ENCODE assay signal across 8 cellular contexts in genomic region chr12:66188584-66189475, GRCh38. TPM values are rescaled to one million over a fixed set of nuclear protein-coding genes. Genes with fewer than 3 reads are reported as not detected.
DNase-seq lines count a peak whose midpoint lies in the region; ATAC-seq, FAIRE-seq and TF ChIP-seq lines count a peak whose summit lies in the region.

TSS of gene IRAK3 (plus strand) at chr12:66189214. CDS start at chr12:66189300, 86 bp downstream.

- in situ Hi-C loops in K562 (cut with MboI), result no loop called here

- no peak within 1 kb of the TSS for H3K27ac Mint-ChIP-seq in Caco-2 (ENCODE audit: unreplicated experiment)

- no peak within 1 kb of the TSS for H3K4me3 Mint-ChIP-seq in Caco-2 (ENCODE audit: unreplicated experiment)

- no peak for DNase-seq in AG04450 (ENCODE audit: low read depth, low spot score)
- DNase-seq in RWPE2 (ENCODE audit: low spot score), result no peak
- no peak for DNase-seq in K562 (ENCODE audit: extremely low read depth in 1 of 4, low spot score in 3 of 4)
- no peak for DNase-seq in Caco-2

- H3K9me1 ChIP-seq in K562 (ENCODE audit: control insufficient read depth, insufficient read depth, low read length), result no peaks in the 10 kb centered on the region

- H3K79me2 ChIP-seq in K562 (ENCODE audit: control insufficient read depth, insufficient read depth, low read length), result no peaks in the 10 kb centered on the region

- H3K4me1 Mint-ChIP-seq in Caco-2 (ENCODE audit: low read depth, unreplicated experiment), result no peaks in the 10 kb centered on the region

- no peaks in the 10 kb centered on the region for H4K20me1 ChIP-seq in K562 (replicated peaks; ENCODE audit: control insufficient read depth, insufficient read depth, low read length)

- TF ChIP-seq POLR2A in K562 (conservative IDR thresholded peaks at IDR 0.05), result no peak

- CTCF ChIA-PET in AG04450 (lab: Charles Lee) (interaction anchor here (1.6 kb wide), 1 partner anchor 44 kb away, joined by 3 read pairs; no protein-coding TSS in a partner anchor), K562 (lab: Yijun Ruan, JAX; ENCODE audit: low intra/inter-chr PET ratio) (no interaction called here), Caco-2 (lab: Charles Lee) (interaction anchor here (0.6 kb wide), 1 partner anchor 19 kb away, joined by 3 read pairs; the partner anchor contains the start of gene TMBIM4)

- H3K9me3 Mint-ChIP-seq in Caco-2 (ENCODE audit: unreplicated experiment), result peaks cover 12% of the 10 kb centered on the region

- TF ChIP-seq CTCF in AG04450 (IDR thresholded peaks at IDR 0.05; ENCODE audit: low read depth, low read length) (no peak), RWPE2 (IDR thresholded peaks at IDR 0.05; ENCODE audit: poor library complexity, severe bottlenecking) (no peak), K562 (IDR thresholded peaks at IDR 0.05 in 2 of 3, conservative IDR thresholded peaks at IDR 0.05 in 1 of 3; ENCODE audit: insufficient read depth in 2 of 3, low read depth in 1 of 3, low read length in 3 of 3) (no peak), Caco-2 (IDR thresholded peaks at IDR 0.05; ENCODE audit: insufficient read depth in 1 of 2, low read depth in 1 of 2, low read length in 1 of 2, severe bottlenecking in 1 of 2, unreplicated experiment in 1 of 2) (no peak)

- H3K9me3 ChIP-seq in AG04450 (ENCODE audit: control insufficient read depth, insufficient read depth, low read length) (no peaks in the 10 kb centered on the region; the same call in 1 of the 2 replicates), RWPE2 (ENCODE audit: severe bottlenecking) (no peaks in the 10 kb centered on the region), K562 (replicated peaks; ENCODE audit: control insufficient read depth, insufficient read depth, low read depth, low read length) (no peaks in the 10 kb centered on the region), iPS-18a (ENCODE audit: control insufficient read depth, low read depth, low read length) (no peaks in the 10 kb centered on the region), skeletal muscle tissue (ENCODE audit: control insufficient read depth in 3 of 3, low read length in 3 of 3) (no peaks in the 10 kb centered on the region), Caco-2 (no peaks in the 10 kb centered on the region)

- no peak within 1 kb of the TSS for H3K4me2 ChIP-seq in K562 (ENCODE audit: insufficient read depth, low read length)

- no peak within 1 kb of the TSS for H3K9ac ChIP-seq in K562 (ENCODE audit: insufficient read depth in 1 of 2, low read depth in 2 of 2, low read length in 2 of 2)
- H3K9ac ChIP-seq in iPS-18a (ENCODE audit: low read length), result peak within 1 kb of the TSS; percentile 27
- peak within 1 kb of the TSS; percentile 45 to 65 (median 63) for H3K9ac ChIP-seq in skeletal muscle tissue (ENCODE audit: low read depth in 1 of 3, low read length in 3 of 3)

- no peak within 1 kb of the TSS for H2AFZ ChIP-seq in K562 (ENCODE audit: low read depth, low read length)

- no peak within 1 kb of the TSS for H3K27ac ChIP-seq in AG04450 (ENCODE audit: low read depth, low read length)
- H3K27ac ChIP-seq in RWPE2 (ENCODE audit: poor library complexity, severe bottlenecking), result no peak within 1 kb of the TSS
- H3K27ac ChIP-seq in K562 (ENCODE audit: extremely low read depth, low read depth, low read length), result no peak within 1 kb of the TSS
- H3K27ac ChIP-seq in iPS-18a (ENCODE audit: low read length), result no peak within 1 kb of the TSS
- peak within 1 kb of the TSS; percentile 76 for H3K27ac ChIP-seq in skeletal muscle tissue (ENCODE audit: low read depth, low read length)

- peak; percentile 76 for ATAC-seq in GM18511 (IDR thresholded peaks at IDR 0.05; ENCODE audit: unreplicated experiment)
- peak; percentile 60 for ATAC-seq in HG02973 (IDR thresholded peaks at IDR 0.05; ENCODE audit: unreplicated experiment)
- ATAC-seq in RWPE2 (ENCODE audit: low read depth), result peak; percentile 80
- ATAC-seq in K562, result no peak

- H3K27me3 Mint-ChIP-seq in Caco-2 (ENCODE audit: insufficient read depth, unreplicated experiment), result peaks cover 2% of the 10 kb centered on the region

- BruUV-seq in K562 (replicated peaks; lab: Mats Ljungman, UMichigan), result no TSS peak
- no TSS peak for BruUV-seq in Caco-2 (replicated peaks; lab: Mats Ljungman, UMichigan)

- TF ChIP-seq RAD21 in K562 (CRISPR knock-in tag; conservative IDR thresholded peaks at IDR 0.05 in 1 of 2, IDR thresholded peaks at IDR 0.05 in 1 of 2), result no peak

- H3K27me3 ChIP-seq in AG04450 (ENCODE audit: control insufficient read depth, insufficient read depth, low read length) (peaks cover 6% of the 10 kb centered on the region), RWPE2 (ENCODE audit: insufficient read depth, poor library complexity, severe bottlenecking) (no peaks in the 10 kb centered on the region), K562 (ENCODE audit: control insufficient read depth in 2 of 2, insufficient read depth in 2 of 2, low read length in 2 of 2) (peaks cover 19 to 37% of the 10 kb centered on the region in 2 experiments; a peak in 3 of 5 replicates), iPS-18a (ENCODE audit: control insufficient read depth, insufficient read depth, low read length) (peaks cover 50% of the 10 kb centered on the region), skeletal muscle tissue (ENCODE audit: control insufficient read depth in 3 of 3, insufficient read depth in 3 of 3, low read length in 3 of 3) (peaks cover 9 to 13% (median 9%) of the 10 kb centered on the region in 3 donors), Caco-2 (replicated peaks; ENCODE audit: control insufficient read depth, insufficient read depth, low read length) (no peaks in the 10 kb centered on the region)

- peak within 1 kb of the TSS; percentile 66 for H3K4me3 ChIP-seq in AG04450 (ENCODE audit: low read depth, low read length)
- peak within 1 kb of the TSS; percentile 40 for H3K4me3 ChIP-seq in RWPE2 (ENCODE audit: severe bottlenecking)
- no peak within 1 kb of the TSS for H3K4me3 ChIP-seq in K562
- H3K4me3 ChIP-seq in iPS-18a (ENCODE audit: low read length), result peak within 1 kb of the TSS; percentile 57
- peak within 1 kb of the TSS; percentile 63 to 74 (median 67) for H3K4me3 ChIP-seq in skeletal muscle tissue (ENCODE audit: low read length in 3 of 3)
- no peak within 1 kb of the TSS for H3K4me3 ChIP-seq in Caco-2 (ENCODE audit: low read depth, low read length)

- H3K36me3 Mint-ChIP-seq in Caco-2 (ENCODE audit: insufficient read depth, unreplicated experiment), result no peaks in the 10 kb centered on the region

- FAIRE-seq in K562 (lab: Jason Lieb, UNC), result no peak

- POLR2A ChIA-PET in AG04450 (lab: Yijun Ruan, JAX), result interaction anchor here (1.4 kb wide), 1 partner anchor 19 kb away, joined by 12 read pairs; the partner anchor contains the start of gene TMBIM4
- POLR2A ChIA-PET in K562 (lab: Yijun Ruan, JAX), result no interaction called here
- POLR2A ChIA-PET in Caco-2 (lab: Charles Lee), result no interaction called here

- H3K36me3 ChIP-seq in RWPE2 (ENCODE audit: low read depth) (no peaks in the 10 kb centered on the region), K562 (ENCODE audit: control insufficient read depth, insufficient read depth, low read length) (no peaks in the 10 kb centered on the region), iPS-18a (ENCODE audit: control insufficient read depth, low read depth, low read length) (no peaks in the 10 kb centered on the region), skeletal muscle tissue (ENCODE audit: control insufficient read depth in 3 of 3, insufficient read depth in 3 of 3, low read length in 3 of 3) (no peaks in the 10 kb centered on the region), Caco-2 (ENCODE audit: control insufficient read depth, insufficient read depth, low read length) (no peaks in the 10 kb centered on the region)

- peaks cover 7% of the 10 kb centered on the region for H3K4me1 ChIP-seq in RWPE2 (ENCODE audit: insufficient read depth, poor library complexity, severe bottlenecking)
- H3K4me1 ChIP-seq in K562 (replicated peaks in 1 of 2; ENCODE audit: control insufficient read depth in 2 of 2, insufficient read depth in 2 of 2, low read length in 2 of 2), result peaks cover 0 to 7% of the 10 kb centered on the region in 2 experiments; a peak in 1 of 5 replicates
- peaks cover 3% of the 10 kb centered on the region for H3K4me1 ChIP-seq in iPS-18a (ENCODE audit: control insufficient read depth, low read depth, low read length)
- peaks cover 0 to 12% (median 8%) of the 10 kb centered on the region in 3 donors for H3K4me1 ChIP-seq in skeletal muscle tissue (ENCODE audit: control insufficient read depth in 3 of 3, insufficient read depth in 3 of 3, low read length in 3 of 3)
- H3K4me1 ChIP-seq in Caco-2, result no peaks in the 10 kb centered on the region

- WGBS in K562 (ENCODE audit: insufficient coverage, low coverage, missing lambda C conversion rate), result 45% methylated on average over 50 of the region's 78 CpGs

- intact Hi-C loops in K562 (cut with micrococcal nuclease) (no loop called here), Caco-2 (cut with micrococcal nuclease; ENCODE audit: unreplicated experiment) (no loop called here)

- TF ChIP-seq EP300 in K562 (IDR thresholded peaks at IDR 0.05; ENCODE audit: low read length), result no peak

RNA-seq across cellular contexts. Expression of gene IRAK3, which starts in this region (rescaled TPM):
- polyA plus RNA-seq in AG04450 (2011; rRNA removed) (2.9 and 3.4 TPM in 2 replicates), K562 (2011; rRNA removed) (0.06 TPM in 1 of 2 replicates, not detected in the other), K562 (2014; fragmentation: Illumina TruSeq; extraction: Trizol) (not detected in 2 replicates), K562 (2014; fragmentation: Nextera tagmentation; extraction: Ambion mirVana) (not detected), K562 (2014; rRNA removed) (not detected in 2 replicates)
- 2.5 and 4.2 TPM in 2 replicates for polyA minus RNA-seq in AG04450 (2011; rRNA and poly(A)+ RNA removed)
- total RNA-seq in K562 (2011; cell fraction: chromatin; rRNA removed; ENCODE audit: low replicate concordance), result 0.07 TPM in 1 of 2 replicates, not detected in the other
- not detected in 2 replicates for total RNA-seq in K562 (2011; cell fraction: nucleolus; rRNA removed)
- total RNA-seq in K562 (2011; cell fraction: nucleoplasm; rRNA removed), result not detected in 2 replicates
- total RNA-seq in K562 (2014; rRNA removed) (0.09 TPM in 1 of 2 replicates, not detected in the other), K562 (2014; rRNA removed; fragmentation: Illumina TruSeq; extraction: Trizol) (not detected in 2 replicates), K562 (2015; rRNA removed; fragmentation: Illumina TruSeq; extraction: Trizol) (not detected in 2 replicates), K562 (2021) (0.07 TPM in 1 of 2 replicates, not detected in the other), skeletal muscle tissue (11.0 TPM), Caco-2 (2022) (not detected in 2 replicates)
- not detected in 2 replicates for polyA plus RNA-seq in K562 (2011; cell fraction: cytosol; rRNA removed)
- not detected in 2 replicates for polyA plus RNA-seq in K562 (2011; cell fraction: nucleus; rRNA removed)
- 0.01 TPM in 1 of 2 replicates, not detected in the other for polyA plus RNA-seq in K562 (2012)
- polyA minus RNA-seq in K562 (2011; rRNA and poly(A)+ RNA removed), result not detected in 2 replicates
- not detected in 2 replicates for polyA minus RNA-seq in K562 (2011; cell fraction: cytosol; rRNA and poly(A)+ RNA removed)
- polyA minus RNA-seq in K562 (2011; cell fraction: nucleus; rRNA and poly(A)+ RNA removed), result not detected in 2 replicates

Comparison
In these comparisons a context has a peak if more than half of its experiments do, and no peak if none do; other contexts are left out.
1. RNA of gene IRAK3 (total RNA-seq): 11.0 TPM in skeletal muscle tissue (single experiment); 0.07 to 0.09 TPM in K562 and not detected in Caco-2; every median in the first group is over 10 times any median in the second.
2. H3K4me3 ChIP-seq: peak in AG04450 (single experiment), RWPE2 (single experiment), iPS-18a (single experiment) and skeletal muscle tissue (3 of 3); none in K562 (single experiment) and Caco-2 (single experiment).
3. H3K9ac ChIP-seq: peak in iPS-18a (single experiment) and skeletal muscle tissue (3 of 3); none in K562 (0 of 2).